ENCODE assay signal across 8 cellular contexts in genomic region chr5:129904102-129904666, GRCh38. TPM values are rescaled to one million over a fixed set of nuclear protein-coding genes. Genes with fewer than 3 reads are reported as not detected.
DNase-seq lines count a peak whose midpoint lies in the region; ATAC-seq, FAIRE-seq and TF ChIP-seq lines count a peak whose summit lies in the region.

TSS of gene CHSY3 (plus strand) at chr5:129904465.

- peak; percentile 72 for ATAC-seq in GM21528 (IDR thresholded peaks at IDR 0.05; ENCODE audit: low FRiP score, unreplicated experiment)

- H3K27me3 ChIP-seq in keratinocyte (ENCODE audit: control insufficient read depth, extremely low read depth, insufficient read depth, low read length) (peaks cover 14% of the 10 kb centered on the region), skeletal muscle satellite cell (ENCODE audit: control insufficient read depth, insufficient read depth, low read length) (no peaks in the 10 kb centered on the region)

- H3K4me1 ChIP-seq in keratinocyte (ENCODE audit: control insufficient read depth, extremely low read depth, insufficient read depth, low read length) (peaks cover 8% of the 10 kb centered on the region), skeletal muscle satellite cell (ENCODE audit: control insufficient read depth, insufficient read depth, low read length) (peaks cover 7% of the 10 kb centered on the region)

- dilution Hi-C loops in keratinocyte (cut with MboI; ENCODE audit: extremely low pct_ligation_motif_present, low sequenced_read_pairs), result no loop called here

- H3K9ac ChIP-seq in keratinocyte (ENCODE audit: control insufficient read depth, extremely low read depth, insufficient read depth, low read length), result no peak within 1 kb of the TSS
- peak within 1 kb of the TSS; percentile 81 for H3K9ac ChIP-seq in skeletal muscle satellite cell (ENCODE audit: low read depth, low read length)

- no peaks in the 10 kb centered on the region for H3K9me1 ChIP-seq in keratinocyte (ENCODE audit: control insufficient read depth, extremely low read depth, insufficient read depth, low read length)

- no peaks in the 10 kb centered on the region for H3K9me3 ChIP-seq in keratinocyte (ENCODE audit: control insufficient read depth, low read depth, low read length)
- H3K9me3 ChIP-seq in skeletal muscle satellite cell (replicated peaks; ENCODE audit: low read length), result no peaks in the 10 kb centered on the region

- H3K36me3 ChIP-seq in keratinocyte (ENCODE audit: control insufficient read depth in 2 of 2, extremely low read depth in 1 of 2, insufficient read depth in 2 of 2, low read length in 2 of 2) (no peaks in the 10 kb centered on the region), skeletal muscle satellite cell (ENCODE audit: insufficient read depth, low read length) (no peaks in the 10 kb centered on the region)

- TF ChIP-seq CTCF in choroid plexus epithelial cell (conservative IDR thresholded peaks at IDR 0.05; ENCODE audit: low read depth, low read length) (no peak), keratinocyte (optimal IDR thresholded peaks at IDR 0.05 in 1 of 3, IDR thresholded peaks at IDR 0.05 in 1 of 3, conservative IDR thresholded peaks at IDR 0.05 in 1 of 3; ENCODE audit: extremely low read depth in 1 of 3, insufficient read depth in 2 of 3, low read length in 3 of 3) (peak in 1 of 3 experiments; percentile 10)

- H3K4me2 ChIP-seq in keratinocyte (ENCODE audit: control insufficient read depth, extremely low read depth, insufficient read depth, low read depth, low read length) (peak within 1 kb of the TSS; percentile 83), skeletal muscle satellite cell (ENCODE audit: low read length) (peak within 1 kb of the TSS; percentile 92)

- DNase-seq in Daoy (ENCODE audit: low read depth) (peak; percentile 88), HuH-7.5 (ENCODE audit: low spot score) (peak; percentile 43), T follicular helper cell (ENCODE audit: low read depth) (peak; percentile 19), choroid plexus epithelial cell (ENCODE audit: low read depth) (peak; percentile 72), keratinocyte (ENCODE audit: low read depth, low spot score) (no peak), cortex of kidney (lab: John Stamatoyannopoulos, UW) (no peak)

- FAIRE-seq in keratinocyte (lab: Jason Lieb, UNC), result no peak

- peak within 1 kb of the TSS; percentile 84 for H2AFZ ChIP-seq in keratinocyte (ENCODE audit: control insufficient read depth, low read length)

- peak within 1 kb of the TSS; percentile 69 for H3K4me3 ChIP-seq in choroid plexus epithelial cell (ENCODE audit: low read depth, low read length)
- peak within 1 kb of the TSS; percentile 52 to 69 (median 59) for H3K4me3 ChIP-seq in keratinocyte (ENCODE audit: control insufficient read depth in 2 of 3, extremely low read depth in 1 of 3, insufficient read depth in 2 of 3, low read depth in 1 of 3, low read length in 3 of 3)
- peak within 1 kb of the TSS; percentile 87 for H3K4me3 ChIP-seq in skeletal muscle satellite cell (ENCODE audit: low read length)

- no peaks in the 10 kb centered on the region for H4K20me1 ChIP-seq in keratinocyte (ENCODE audit: control insufficient read depth, extremely low read depth, insufficient read depth, low read length)

- no peak within 1 kb of the TSS for H3K27ac ChIP-seq in keratinocyte (ENCODE audit: control insufficient read depth, insufficient read depth, low read length)

- no peaks in the 10 kb centered on the region for H3K79me2 ChIP-seq in keratinocyte (ENCODE audit: control insufficient read depth, insufficient read depth, low read length)

RNA-seq across cellular contexts. Expression of gene CHSY3, which starts in this region (rescaled TPM):
- 0.21 and 0.40 TPM in 2 replicates for total RNA-seq in Daoy (2014; rRNA removed; shearing (Covaris generic))
- 0.37 to 0.58 TPM (median 0.47 TPM) in 3 replicates for polyA plus RNA-seq in keratinocyte
- not detected for polyA plus RNA-seq in keratinocyte (2011; ENCODE audit: low read depth)
- 0.12 TPM in 2 replicates for polyA plus RNA-seq in keratinocyte (2011; cell fraction: cytosol; rRNA removed)
- polyA plus RNA-seq in keratinocyte (2011; cell fraction: nucleus; rRNA removed), result 0.64 and 1.0 TPM in 2 replicates
- 0.08 and 0.31 TPM in 2 replicates for polyA plus RNA-seq in keratinocyte (2012; ENCODE audit: low replicate concordance)
- 0.26 to 0.96 TPM in 2 of 3 replicates, not detected in the other for polyA minus RNA-seq in keratinocyte
- polyA minus RNA-seq in keratinocyte (2011; cell fraction: cytosol; rRNA and poly(A)+ RNA removed), result not detected
- polyA minus RNA-seq in keratinocyte (2011; cell fraction: nucleus; rRNA and poly(A)+ RNA removed), result 0.84 and 2.9 TPM in 2 replicates
- total RNA-seq in skeletal muscle satellite cell (2012; rRNA removed), result 4.4 and 6.8 TPM in 2 replicates

Comparison
In these comparisons a context has a peak if more than half of its experiments do, and no peak if none do; other contexts are left out.
1. Peak in DNase-seq in Daoy; RNA of the gene not detected or under 1 TPM.
2. DNase-seq: peak in HuH-7.5 (single experiment), T follicular helper cell (single experiment) and choroid plexus epithelial cell (single experiment); none in keratinocyte (single experiment) and cortex of kidney (single experiment).
3. Peak in every context shown above with its lines, with median percentiles within 50 percentile points of each other: H3K4me3 ChIP-seq.